ENCODE assay signal across 1 cellular context in the genomic region with DNA sequence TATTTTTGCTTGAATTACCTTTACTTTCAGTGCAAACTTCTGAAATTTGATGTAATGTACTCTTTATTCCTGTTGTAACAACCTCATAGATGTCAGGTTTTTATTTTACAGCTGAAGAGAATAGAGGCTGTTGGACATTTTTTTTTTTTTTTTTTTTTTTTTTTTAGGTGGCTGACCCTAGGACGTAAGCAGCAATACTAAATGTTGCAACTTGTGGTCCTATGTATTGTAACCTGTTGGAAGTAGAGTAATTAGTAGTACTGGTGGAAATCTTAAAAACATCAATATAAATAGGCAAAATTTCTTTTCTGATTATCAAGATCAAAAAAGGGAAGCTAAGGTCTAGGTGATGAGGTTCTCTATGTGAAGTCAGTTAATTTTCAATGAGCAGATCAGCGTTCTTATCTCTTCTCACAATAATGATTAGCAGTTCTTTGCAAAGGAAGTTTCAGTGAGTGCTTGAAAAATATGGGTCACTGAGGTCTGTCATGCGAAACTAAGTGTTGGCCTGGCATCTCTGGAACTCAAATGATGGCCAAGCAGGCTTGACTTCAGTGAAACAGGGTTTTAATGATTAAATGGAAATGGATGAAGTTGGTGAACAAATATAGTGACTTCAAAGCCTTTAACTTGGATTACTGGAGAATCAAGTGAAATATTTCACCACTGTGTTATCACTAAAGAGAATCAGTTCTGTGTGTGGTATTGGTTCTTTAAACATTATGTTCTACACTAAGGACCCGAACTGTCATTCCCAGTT.
TF ChIP-seq lines count a peak whose summit lies in the region.

No MANE protein-coding gene starts in this region.

TF ChIP-seq in HepG2, 621 proteins besides CTCF, POLR2A, EP300 and RAD21:
- TF ChIP-seq, protein P1, sequence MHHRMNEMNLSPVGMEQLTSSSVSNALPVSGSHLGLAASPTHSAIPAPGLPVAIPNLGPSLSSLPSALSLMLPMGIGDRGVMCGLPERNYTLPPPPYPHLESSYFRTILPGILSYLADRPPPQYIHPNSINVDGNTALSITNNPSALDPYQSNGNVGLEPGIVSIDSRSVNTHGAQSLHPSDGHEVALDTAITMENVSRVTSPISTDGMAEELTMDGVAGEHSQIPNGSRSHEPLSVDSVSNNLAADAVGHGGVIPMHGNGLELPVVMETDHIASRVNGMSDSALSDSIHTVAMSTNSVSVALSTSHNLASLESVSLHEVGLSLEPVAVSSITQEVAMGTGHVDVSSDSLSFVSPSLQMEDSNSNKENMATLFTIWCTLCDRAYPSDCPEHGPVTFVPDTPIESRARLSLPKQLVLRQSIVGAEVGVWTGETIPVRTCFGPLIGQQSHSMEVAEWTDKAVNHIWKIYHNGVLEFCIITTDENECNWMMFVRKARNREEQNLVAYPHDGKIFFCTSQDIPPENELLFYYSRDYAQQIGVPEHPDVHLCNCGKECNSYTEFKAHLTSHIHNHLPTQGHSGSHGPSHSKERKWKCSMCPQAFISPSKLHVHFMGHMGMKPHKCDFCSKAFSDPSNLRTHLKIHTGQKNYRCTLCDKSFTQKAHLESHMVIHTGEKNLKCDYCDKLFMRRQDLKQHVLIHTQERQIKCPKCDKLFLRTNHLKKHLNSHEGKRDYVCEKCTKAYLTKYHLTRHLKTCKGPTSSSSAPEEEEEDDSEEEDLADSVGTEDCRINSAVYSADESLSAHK (CRISPR knock-in tag; IDR thresholded peaks at IDR 0.05; ENCODE audit: borderline replicate concordance), result no peak
- TF ChIP-seq SYNCRIP (IDR thresholded peaks at IDR 0.05; ENCODE audit: insufficient read depth, low read depth, low read length), result no peak
- no peak for TF ChIP-seq RFXANK (CRISPR knock-in tag; IDR thresholded peaks at IDR 0.05)
